8 cellular contexts compared by ENCODE assay signal in genomic region chr2:181790716-181791649, GRCh38.
DNase-seq lines count a peak whose midpoint lies in the region; ATAC-seq and TF ChIP-seq lines count a peak whose summit lies in the region.

No MANE protein-coding gene starts in this region.

- intact Hi-C loops in mammary epithelial cell (cut with micrococcal nuclease) (loop anchor here (1.0 kb wide), 1 partner anchor 19 kb away; no protein-coding TSS in a partner anchor), head of caudate nucleus (cut with DNase I) (no loop called here)

- no peaks in the 10 kb centered on the region for H3K27me3 ChIP-seq in mammary epithelial cell (ENCODE audit: insufficient read depth, low read length)

- H3K4me2 ChIP-seq in mammary epithelial cell (ENCODE audit: insufficient read depth, low read depth, low read length), result peak overlapping the region; percentile 58

- peak overlapping the region; percentile 66 for H3K9ac ChIP-seq in mammary epithelial cell (ENCODE audit: insufficient read depth, low read length)

- no peak overlapping the region for H3K4me3 ChIP-seq in mammary epithelial cell (replicated peaks in 1 of 3; ENCODE audit: insufficient read depth in 1 of 3, low read depth in 2 of 3, low read length in 3 of 3)

- H4K20me1 ChIP-seq in mammary epithelial cell (ENCODE audit: insufficient read depth, low read length), result no peaks in the 10 kb centered on the region

- in situ Hi-C loops in mammary epithelial cell (cut with MboI; ENCODE audit: low sequenced_read_pairs in 2 of 2), result no loop called here

- peak; percentile 93 for ATAC-seq in HG02642 (IDR thresholded peaks at IDR 0.05; ENCODE audit: poor library complexity, unreplicated experiment)

- CTCF ChIA-PET in mammary epithelial cell (lab: Charles Lee; ENCODE audit: low non-redundant PET), result no interaction called here

- no peak for TF ChIP-seq CTCF in mammary epithelial cell (conservative IDR thresholded peaks at IDR 0.05 in 1 of 2, IDR thresholded peaks at IDR 0.05 in 1 of 2; ENCODE audit: extremely low read depth in 1 of 2, insufficient read depth in 1 of 2, low read depth in 1 of 2, low read length in 2 of 2)

- peaks cover 56% of the 10 kb centered on the region for H3K4me1 ChIP-seq in mammary epithelial cell (ENCODE audit: insufficient read depth, low read length)

- WGBS in mammary epithelial cell (ENCODE audit: low coverage, missing lambda C conversion rate), result 50% methylated on average over 10 of the region's 10 CpGs

- DNase-seq in activated T-cell treated with anti-CD3 and anti-CD28 coated beads for 48 hours (ENCODE audit: low read depth), result peak; percentile 12
- DNase-seq in activated T-cell treated with anti-CD3 and anti-CD28 coated beads, Interleukin-2, amount 50 U/mL, for 1 hour, result no peak
- peak; percentile 43 for DNase-seq in NCI-H2227 (lab: John Stamatoyannopoulos, UW; ENCODE audit: unreplicated experiment)
- peak; percentile 97 for DNase-seq in mammary epithelial cell
- DNase-seq in pulmonary artery endothelial cell (ENCODE audit: low read depth, low spot score), result peak; percentile 94
- no peak for DNase-seq in NCI-H774 (lab: John Stamatoyannopoulos, UW)
- DNase-seq in head of caudate nucleus, result no peak

- H3K36me3 ChIP-seq in mammary epithelial cell (ENCODE audit: insufficient read depth, low read length), result no peaks in the 10 kb centered on the region

- peak overlapping the region; percentile 31 for H2AFZ ChIP-seq in mammary epithelial cell (ENCODE audit: low read depth, low read length)

- dilution Hi-C loops in mammary epithelial cell (cut with HindIII; ENCODE audit: low sequenced_read_pairs), result loop anchor here (5.0 kb wide), 1 partner anchor 96 kb away; no protein-coding TSS in a partner anchor

- H3K9me3 ChIP-seq in mammary epithelial cell (replicated peaks; ENCODE audit: insufficient read depth, low read length), result peaks cover 6% of the 10 kb centered on the region

- TSS peak; percentile 74 for BruUV-seq in mammary epithelial cell (replicated peaks; lab: Mats Ljungman, UMichigan)

- H3K79me2 ChIP-seq in mammary epithelial cell (ENCODE audit: insufficient read depth, low read length), result no peaks in the 10 kb centered on the region

- H3K27ac ChIP-seq in mammary epithelial cell (ENCODE audit: insufficient read depth, low read depth, low read length), result peak overlapping the region; percentile 99

Comparison
In these comparisons a context has a peak if more than half of its experiments do, and no peak if none do; other contexts are left out.
1. DNase-seq: peak in activated T-cell treated with anti-CD3 and anti-CD28 coated beads for 48 hours (single experiment), NCI-H2227 (single experiment), mammary epithelial cell (single experiment) and pulmonary artery endothelial cell (single experiment); none in activated T-cell treated with anti-CD3 and anti-CD28 coated beads, Interleukin-2, amount 50 U/mL, for 1 hour (single experiment), NCI-H774 (single experiment) and head of caudate nucleus (0 of 42).